ENCODE assay signal across 34 cellular contexts in genomic region chr2:133082034-133082433, GRCh38.
"Had no signal": no experiment of that assay in that cellular context is flagged by ENCODE, and none has a peak within 500 bp of the region (broad histone marks: within the 10 kb centered on the region; RNA-seq: fewer than 3 reads in every experiment).

No MANE protein-coding gene starts in this region.

- H3K27ac ChIP-seq: adrenal gland, ascending aorta, body of pancreas, brain microvascular endothelial cell, breast epithelium, cardiac muscle cell had no signal

- FAIRE-seq: astrocyte, bronchial epithelial cell had no signal

- ATAC-seq: activated naive CD4-positive, alpha-beta T cell treated with anti-CD3 and anti-CD28 coated beads, Interleukin-2, amount 50 U/mL, for 72 hours; activated naive CD8-positive, alpha-beta T cell treated with anti-CD3 and anti-CD28 coated beads, Interleukin-2, amount 50 U/mL, for 24 hours; activated T-cell treated with anti-CD3 and anti-CD28 coated beads, Interleukin-2, amount 50 U/mL, for 4 hours; activated T-cell treated with anti-CD3 and anti-CD28 coated beads, Interleukin-2, amount 50 U/mL, for 72 hours; activated T-helper 17 cell treated with anti-CD3 and anti-CD28 coated beads, Interleukin-2, amount 50 U/mL, for 72 hours; body of pancreas had no signal

- DNase-seq: activated effector memory CD4-positive, alpha-beta T cell treated with anti-CD3 and anti-CD28 coated beads, Interleukin-2, amount 50 U/mL, for 16 hours; activated effector memory CD4-positive, alpha-beta T cell treated with Interleukin-2 at 50 U/mL for 16 hours; activated gamma-delta T cell; activated gamma-delta T cell treated with Interleukin-2 at 50 U/mL for 16 hours; activated naive CD4-positive, alpha-beta T cell; activated naive CD4-positive, alpha-beta T cell treated with anti-CD3 and anti-CD28 coated beads for 36 hours; activated naive CD4-positive, alpha-beta T cell treated with anti-CD3 and anti-CD28 coated beads, Interleukin-2, amount 10 ng/mL, durations not matched to agents 7 days and 5 days; activated naive CD4-positive, alpha-beta T cell treated with anti-CD3 and anti-CD28 coated beads, Interleukin-2, amount 50 U/mL, for 16 hours; activated naive CD4-positive, alpha-beta T cell treated with Interleukin-2 at 50 U/mL for 16 hours; activated naive CD8-positive, alpha-beta T cell treated with anti-CD3 and anti-CD28 coated beads for 36 hours; activated naive CD8-positive, alpha-beta T cell treated with anti-CD3 and anti-CD28 coated beads, Interleukin-2, amount 10 ng/mL, durations not matched to agents 7 days and 5 days; activated naive CD8-positive, alpha-beta T cell treated with anti-CD3 and anti-CD28 coated beads, Interleukin-2, amount 50 U/mL, for 24 hours; activated T-cell treated with anti-CD3 and anti-CD28 coated beads, Interleukin-2, amount 50 U/mL, for 1 hour; activated T-cell treated with anti-CD3 and anti-CD28 coated beads, Interleukin-2, amount 50 U/mL, for 24 hours; activated T-cell treated with anti-CD3 and anti-CD28 coated beads, Interleukin-2, amount 50 U/mL, for 4 hours; activated T-cell treated with anti-CD3 and anti-CD28 coated beads, Interleukin-2, amount 50 U/mL, for 48 hours; activated T-cell treated with anti-CD3 and anti-CD28 coated beads, Interleukin-2, amount 50 U/mL, for 72 hours; adrenal gland; amniotic stem cell; amygdala; anterior cingulate cortex; aorta; body of pancreas; brain microvascular endothelial cell; caudate nucleus; central memory CD4-positive, alpha-beta T cell; cerebellar nuclear complex had no signal

- H3K4me3 ChIP-seq: adrenal gland, ascending aorta, body of pancreas, breast epithelium, cardiac muscle cell had no signal

- H3K27me3 ChIP-seq: adrenal gland, ascending aorta, body of pancreas, brain microvascular endothelial cell, breast epithelium, cardiac muscle cell had no signal

- H3K4me1 ChIP-seq: adrenal gland, ascending aorta, body of pancreas, breast epithelium had no signal

- H3K9me3 ChIP-seq: adrenal gland, ascending aorta, body of pancreas, breast epithelium had no signal

- H3K36me3 ChIP-seq: adrenal gland, ascending aorta, brain microvascular endothelial cell, breast epithelium, cardiac muscle cell had no signal
